ENCODE assay signal across 16 cellular contexts in genomic region chr7:156162451-156162850, GRCh38.
DNase-seq lines count a peak whose midpoint lies in the region; ATAC-seq and TF ChIP-seq lines count a peak whose summit lies in the region.
"Had no signal": no experiment of that assay in that cellular context is flagged by ENCODE, and none has a peak within 500 bp of the region (broad histone marks: within the 10 kb centered on the region; RNA-seq: fewer than 3 reads in every experiment).

No MANE protein-coding gene starts in this region.

- no peak overlapping the region for H2AFZ ChIP-seq in neuronal stem cell (ENCODE audit: low read length)
- H2AFZ ChIP-seq: GM23338 had no signal

- peak overlapping the region; percentile 23 for H3K23ac ChIP-seq in neuronal stem cell (ENCODE audit: low read depth, low read length, poor library complexity)

- H3K27ac ChIP-seq in right atrium auricular region, result no peak overlapping the region
- no peak overlapping the region for H3K27ac ChIP-seq in endodermal cell (ENCODE audit: low read depth, low read length)
- no peak overlapping the region for H3K27ac ChIP-seq in neuronal stem cell (replicated peaks; ENCODE audit: low read length)

- H3K4me1 ChIP-seq in right atrium auricular region (no peaks in the 10 kb centered on the region), endodermal cell (ENCODE audit: control insufficient read depth, insufficient read depth, low read length) (no peaks in the 10 kb centered on the region), neuronal stem cell (ENCODE audit: control insufficient read depth in 2 of 2, insufficient read depth in 1 of 2, low read depth in 1 of 2, low read length in 2 of 2) (no peaks in the 10 kb centered on the region)
- H3K4me1 ChIP-seq: BE2C, Caco-2 had no signal

- peak overlapping the region; percentile 7 for H2AK5ac ChIP-seq in neuronal stem cell (ENCODE audit: low read depth, low read length)

- H3K27me3 ChIP-seq in right atrium auricular region, result no peaks in the 10 kb centered on the region
- no peaks in the 10 kb centered on the region for H3K27me3 ChIP-seq in endodermal cell (ENCODE audit: control insufficient read depth, insufficient read depth, low read length, poor library complexity, severe bottlenecking)
- H3K27me3 ChIP-seq in neuronal stem cell (ENCODE audit: control insufficient read depth in 3 of 3, insufficient read depth in 3 of 3, low read depth in 1 of 3, low read length in 3 of 3), result no peaks in the 10 kb centered on the region
- H3K27me3 ChIP-seq: BE2C had no signal

- no peak overlapping the region for H2BK15ac ChIP-seq in neuronal stem cell (ENCODE audit: low read length)

- H2BK5ac ChIP-seq in neuronal stem cell (ENCODE audit: low read length), result no peak overlapping the region

- no peak overlapping the region for H2BK12ac ChIP-seq in neuronal stem cell (ENCODE audit: low read length)

- H4K8ac ChIP-seq in neuronal stem cell (ENCODE audit: low read depth, low read length), result no peak overlapping the region

- H3K18ac ChIP-seq in neuronal stem cell (ENCODE audit: low read length), result no peak overlapping the region

- TF ChIP-seq CTCF in right atrium auricular region (IDR thresholded peaks at IDR 0.05) (no peak), endodermal cell (conservative IDR thresholded peaks at IDR 0.05) (no peak)

- no peaks in the 10 kb centered on the region for H3K9me3 ChIP-seq in right atrium auricular region
- no peaks in the 10 kb centered on the region for H3K9me3 ChIP-seq in endodermal cell (ENCODE audit: control insufficient read depth, low read length)
- no peaks in the 10 kb centered on the region for H3K9me3 ChIP-seq in neuronal stem cell (replicated peaks in 1 of 2; ENCODE audit: control insufficient read depth in 2 of 2, insufficient read depth in 1 of 2, low read depth in 1 of 2, low read length in 2 of 2)
- H3K9me3 ChIP-seq: BE2C, Caco-2 had no signal

- peaks cover 3% of the 10 kb centered on the region for H3K27me3 Mint-ChIP-seq in endodermal cell (ENCODE audit: insufficient read depth)
- H3K27me3 Mint-ChIP-seq: CD4-positive, CD25-positive, alpha-beta regulatory T cell had no signal

- no peak overlapping the region for H3K4me2 ChIP-seq in neuronal stem cell (ENCODE audit: insufficient read depth, low read length, poor library complexity, severe bottlenecking)
- H3K4me2 ChIP-seq: GM23338 had no signal

- no peak overlapping the region for H2BK120ac ChIP-seq in neuronal stem cell (ENCODE audit: low read depth, low read length)

- H3K27ac Mint-ChIP-seq in endodermal cell, result no peak overlapping the region
- H3K27ac Mint-ChIP-seq: CD4-positive, CD25-positive, alpha-beta regulatory T cell; CD8-positive, alpha-beta memory T cell; GM23338 had no signal

- 88 to 100% methylated on average over 3 to 9 of the region's 9 CpGs for WGBS in endodermal cell (ENCODE audit: insufficient coverage in 1 of 2, insufficient read length in 1 of 2), 2 experiments
- WGBS in neuronal stem cell (ENCODE audit: extremely low coverage in 2 of 2, insufficient read length in 2 of 2, insufficient replicate concordance in 1 of 2), 2 donors, result no CpG with 5 or more reads among the region's 9 CpGs

- intact Hi-C loops in Right ventricle myocardium superior (cut with DNase I), result no loop called here

- H3K9ac ChIP-seq in endodermal cell (ENCODE audit: extremely low read depth, low read length, poor library complexity, severe bottlenecking) (no peak overlapping the region), neuronal stem cell (ENCODE audit: low read depth, low read length, poor library complexity) (peak overlapping the region; percentile 15)

- no peaks in the 10 kb centered on the region for H3K36me3 Mint-ChIP-seq in endodermal cell (ENCODE audit: low read depth)
- H3K36me3 Mint-ChIP-seq: CD4-positive, CD25-positive, alpha-beta regulatory T cell; CD8-positive, alpha-beta memory T cell had no signal

- no peak overlapping the region for H3K14ac ChIP-seq in neuronal stem cell (ENCODE audit: low read length)

- H3K9me3 Mint-ChIP-seq in endodermal cell, result peaks cover 3% of the 10 kb centered on the region
- H3K9me3 Mint-ChIP-seq: CD4-positive, CD25-positive, alpha-beta regulatory T cell had no signal

- H3K4me3 Mint-ChIP-seq in endodermal cell, result no peak overlapping the region
- H3K4me3 Mint-ChIP-seq: CD4-positive, CD25-positive, alpha-beta regulatory T cell; CD8-positive, alpha-beta memory T cell; GM23338 had no signal

- ATAC-seq in Right ventricle myocardium superior (ENCODE audit: poor library complexity) (no peak), GM19035 (IDR thresholded peaks at IDR 0.05; ENCODE audit: unreplicated experiment) (no peak), HG03175 (IDR thresholded peaks at IDR 0.05; ENCODE audit: unreplicated experiment) (no peak)
- ATAC-seq: GM23338 had no signal

- no peak overlapping the region for H3K4ac ChIP-seq in neuronal stem cell (ENCODE audit: low read length)

- peaks cover 5% of the 10 kb centered on the region for H3K4me1 Mint-ChIP-seq in endodermal cell
- H3K4me1 Mint-ChIP-seq: CD4-positive, CD25-positive, alpha-beta regulatory T cell; CD8-positive, alpha-beta memory T cell had no signal

- H3K36me3 ChIP-seq in right atrium auricular region (no peaks in the 10 kb centered on the region), endodermal cell (ENCODE audit: control insufficient read depth, insufficient read depth, low read length) (no peaks in the 10 kb centered on the region), neuronal stem cell (replicated peaks in 1 of 2; ENCODE audit: control insufficient read depth in 2 of 2, insufficient read depth in 2 of 2, low read length in 2 of 2) (no peaks in the 10 kb centered on the region)
- H3K36me3 ChIP-seq: BE2C had no signal

- H3K79me1 ChIP-seq in neuronal stem cell (ENCODE audit: low read depth, low read length), result no peaks in the 10 kb centered on the region

- H3K4me3 ChIP-seq in right atrium auricular region (no peak overlapping the region), endodermal cell (ENCODE audit: low read length) (no peak overlapping the region), neuronal stem cell (ENCODE audit: low read length in 2 of 2) (no peak overlapping the region)
- H3K4me3 ChIP-seq: GM23338 had no signal

- no peak overlapping the region for H4K91ac ChIP-seq in neuronal stem cell (ENCODE audit: low read depth, low read length, poor library complexity)

- DNase-seq in right atrium auricular region (ENCODE audit: low spot score) (peak; percentile 46), Right ventricle myocardium superior (no peak), endodermal cell (peak; percentile 10), neuronal stem cell (ENCODE audit: low spot score) (no peak), mesenteric fat pad (ENCODE audit: low spot score) (no peak)
- DNase-seq: ACHN; BE2C; C1 segment of cervical spinal cord; Caco-2; CD4-positive, CD25-positive, alpha-beta regulatory T cell; CD8-positive, alpha-beta memory T cell; HCEC 1CT; IMR-90 had no signal

Comparison
In these comparisons a context has a peak if more than half of its experiments do, and no peak if none do; other contexts are left out.
1. DNase-seq: peak in right atrium auricular region (single experiment) and endodermal cell (single experiment); none in Right ventricle myocardium superior (single experiment), neuronal stem cell (single experiment) and mesenteric fat pad (single experiment).